Comparison of ENCODE assay signal across 8 cellular contexts in genomic region chr11:134276396-134277175, GRCh38. TPM values are rescaled to one million over a fixed set of nuclear protein-coding genes. Genes with fewer than 3 reads are reported as not detected.
DNase-seq lines count a peak whose midpoint lies in the region; ATAC-seq and TF ChIP-seq lines count a peak whose summit lies in the region.

No MANE protein-coding gene starts in this region.

- H3K9ac ChIP-seq in neural cell (ENCODE audit: low read length), result peak overlapping the region; percentile 46

- ATAC-seq in HG02571 (IDR thresholded peaks at IDR 0.05; ENCODE audit: unreplicated experiment) (no peak), GM18498 (IDR thresholded peaks at IDR 0.05; ENCODE audit: unreplicated experiment) (no peak)

- TF ChIP-seq CTCF in coronary artery (IDR thresholded peaks at IDR 0.05) (no peak), neural cell (IDR thresholded peaks at IDR 0.05; ENCODE audit: poor library complexity, severe bottlenecking) (peak; percentile 41)

- DNase-seq in NCI-H748 (lab: John Stamatoyannopoulos, UW; ENCODE audit: unreplicated experiment) (peak; percentile 62), NCI-H748 treated with DMSO at 0.1 percent for 48 hours (lab: John Stamatoyannopoulos, UW) (no peak), MG63 (no peak), coronary artery (ENCODE audit: low spot score) (no peak), NCI-H187 treated with DMSO at 0.1 percent for 48 hours (lab: John Stamatoyannopoulos, UW) (no peak)

- no peaks in the 10 kb centered on the region for H3K79me2 ChIP-seq in neural cell (replicated peaks; ENCODE audit: insufficient read depth, low read length)

- no peaks in the 10 kb centered on the region for H4K20me1 ChIP-seq in neural cell (ENCODE audit: insufficient read depth)

- H3K27ac ChIP-seq in coronary artery, result no peak overlapping the region
- no peak overlapping the region for H3K27ac ChIP-seq in neural cell (ENCODE audit: low read length)

- no peak for TF ChIP-seq EP300 in neural cell (conservative IDR thresholded peaks at IDR 0.05; ENCODE audit: poor library complexity, severe bottlenecking)

- H3K4me2 ChIP-seq in neural cell (ENCODE audit: low read length), result peak overlapping the region; percentile 54

- TF ChIP-seq RAD21 in neural cell (conservative IDR thresholded peaks at IDR 0.05), result no peak

- peak overlapping the region; percentile 28 for H2AFZ ChIP-seq in neural cell (ENCODE audit: low read depth, low read length)

- peaks cover 29% of the 10 kb centered on the region for H3K27me3 ChIP-seq in MG63
- peaks cover 60% of the 10 kb centered on the region for H3K27me3 ChIP-seq in neural cell (ENCODE audit: insufficient read depth, low read depth, low read length)

- H3K9me2 ChIP-seq in neural cell (ENCODE audit: insufficient read depth, low read length), result no peaks in the 10 kb centered on the region

- H3F3A ChIP-seq in neural cell (ENCODE audit: insufficient read depth, low read length, poor library complexity, severe bottlenecking), result no peaks in the 10 kb centered on the region

- H3K4me3 ChIP-seq in MG63 (peak overlapping the region; percentile 24), coronary artery (peak overlapping the region; percentile 60), neural cell (ENCODE audit: low read length) (peak overlapping the region; percentile 73)

- H3K9me3 ChIP-seq in MG63 (no peaks in the 10 kb centered on the region), neural cell (ENCODE audit: low read length) (peaks cover 5% of the 10 kb centered on the region)

- H3K36me3 ChIP-seq in MG63, result no peaks in the 10 kb centered on the region
- no peaks in the 10 kb centered on the region for H3K36me3 ChIP-seq in neural cell (ENCODE audit: insufficient read depth, low read length)

TF ChIP-seq in neural cell, 6 proteins besides CTCF, POLR2A, EP300 and RAD21:
- peak; percentile 9 for TF ChIP-seq MXI1 (conservative IDR thresholded peaks at IDR 0.05; ENCODE audit: poor library complexity, severe bottlenecking)
- TF ChIP-seq TAF1 (IDR thresholded peaks at IDR 0.05; ENCODE audit: low read depth), result no peak
- TF ChIP-seq REST (IDR thresholded peaks at IDR 0.05; ENCODE audit: borderline replicate concordance), result no peak
- no peak for TF ChIP-seq POLR2AphosphoS5 (IDR thresholded peaks at IDR 0.05)
- peak; percentile 84 for TF ChIP-seq EZH2 (IDR thresholded peaks at IDR 0.05; ENCODE audit: borderline replicate concordance, insufficient read depth, low read length, poor library complexity, severe bottlenecking)
- no peak for TF ChIP-seq SMC3 (conservative IDR thresholded peaks at IDR 0.05; ENCODE audit: poor library complexity)

RNA-seq across cellular contexts. Expression of gene GLB1L3, which starts 0.4 kb away (rescaled TPM):
- not detected in 2 replicates for total RNA-seq in MG63 (2014; rRNA removed; shearing (Covaris generic); ENCODE audit: low replicate concordance)
- 0.16 and 0.19 TPM in 2 replicates for polyA plus RNA-seq in neural cell
- polyA minus RNA-seq in neural cell, result 0.35 TPM in 1 of 2 replicates, not detected in the other

RNA-seq across cellular contexts. Expression of gene ACAD8, which starts 23.2 kb away (rescaled TPM):
- 12.3 and 14.9 TPM in 2 replicates for total RNA-seq in MG63 (2014; rRNA removed; shearing (Covaris generic); ENCODE audit: low replicate concordance)
- polyA plus RNA-seq in neural cell, result 60.2 and 68.8 TPM in 2 replicates
- polyA minus RNA-seq in neural cell, result 29.2 and 33.3 TPM in 2 replicates

RNA-seq across cellular contexts. Expression of gene THYN1, which starts 23.4 kb away (rescaled TPM):
- total RNA-seq in MG63 (2014; rRNA removed; shearing (Covaris generic); ENCODE audit: low replicate concordance), result 32.7 and 43.3 TPM in 2 replicates
- 164 and 186 TPM in 2 replicates for polyA plus RNA-seq in neural cell
- 63.0 and 72.6 TPM in 2 replicates for polyA minus RNA-seq in neural cell

RNA-seq across cellular contexts. Expression of gene VPS26B, which starts 52.1 kb away (rescaled TPM):
- 33.0 and 37.6 TPM in 2 replicates for total RNA-seq in MG63 (2014; rRNA removed; shearing (Covaris generic); ENCODE audit: low replicate concordance)
- 72.6 and 80.3 TPM in 2 replicates for polyA plus RNA-seq in neural cell
- 97.1 and 106 TPM in 2 replicates for polyA minus RNA-seq in neural cell

RNA-seq across cellular contexts. Expression of gene NCAPD3, which starts 52.8 kb away (rescaled TPM):
- total RNA-seq in MG63 (2014; rRNA removed; shearing (Covaris generic); ENCODE audit: low replicate concordance), result 34.4 and 43.9 TPM in 2 replicates
- polyA plus RNA-seq in neural cell, result 11.9 and 13.5 TPM in 2 replicates
- polyA minus RNA-seq in neural cell, result 29.0 and 31.3 TPM in 2 replicates
